In genomic region chr11:377174-377865, GRCh38 we compare ENCODE assay signal across 27 cellular contexts.
"Had no signal": no experiment of that assay in that cellular context is flagged by ENCODE, and none has a peak within 500 bp of the region (broad histone marks: within the 10 kb centered on the region; RNA-seq: fewer than 3 reads in every experiment).

No MANE protein-coding gene starts in this region.

- H3K9ac ChIP-seq: neural progenitor cell, parathyroid adenoma had no signal

- H2AFZ ChIP-seq: neural progenitor cell, parathyroid adenoma had no signal

- H3K9me3 ChIP-seq: esophagus squamous epithelium, gastroesophageal sphincter, left lung, lower lobe of right lung, psoas muscle, sigmoid colon, stomach, thoracic aorta, transverse colon had no signal

- H3K27ac Mint-ChIP-seq: dendritic cell treated with granulocyte-macrophage colony-stimulating factor and Interleukin-4, amounts not matched to agents 40 ng/mL and 50 ng/mL, for 4 days; effector memory CD8-positive, alpha-beta T cell; memory B cell; mesothelial cell of epicardium; neural progenitor cell had no signal

- FAIRE-seq: colon, keratinocyte had no signal

- H3K36me3 Mint-ChIP-seq: immature natural killer cell, memory B cell, natural killer cell had no signal

- H3K9me3 Mint-ChIP-seq: dendritic cell treated with granulocyte-macrophage colony-stimulating factor and Interleukin-4, amounts not matched to agents 40 ng/mL and 50 ng/mL, for 4 days; effector memory CD8-positive, alpha-beta T cell; immature natural killer cell; memory B cell; mesothelial cell of epicardium; natural killer cell had no signal

- H3K27me3 ChIP-seq: neural progenitor cell, transverse colon had no signal

- H3K36me3 ChIP-seq: left lung, lower lobe of right lung, neural progenitor cell, sigmoid colon, stomach, thoracic aorta, transverse colon had no signal

- H3K4me1 ChIP-seq: esophagus squamous epithelium, gastroesophageal sphincter, left lung, lower lobe of right lung, neural progenitor cell, parathyroid adenoma, psoas muscle, sigmoid colon, stomach, transverse colon had no signal

- DNase-seq: effector memory CD8-positive, alpha-beta T cell; esophagus squamous epithelium; foreskin fibroblast; immature natural killer cell; lower lobe of right lung; natural killer cell; occipital lobe; psoas muscle; retina; sigmoid colon; stimulated activated CD4-positive, alpha-beta T cell treated with anti-CD3 and anti-CD28 coated beads, Interleukin-2, amount 100 ng/mL, for 24 hours; stimulated activated CD4-positive, alpha-beta T cell treated with anti-CD3 and anti-CD28 coated beads, Interleukin-4, amount 100 ng/mL, for 4 hours; stimulated activated naive CD4-positive, alpha-beta T cell; stomach; substantia nigra; transverse colon had no signal

- H3K4me2 ChIP-seq: neural progenitor cell had no signal

- H3K4me3 ChIP-seq: esophagus squamous epithelium, gastroesophageal sphincter, left lung, lower lobe of right lung, neural progenitor cell, psoas muscle, sigmoid colon, skin epidermis, stomach, thoracic aorta, transverse colon had no signal

- H3K79me2 ChIP-seq: parathyroid adenoma had no signal

- H3K4me1 Mint-ChIP-seq: mesothelial cell of epicardium had no signal

- ATAC-seq: effector memory CD8-positive, alpha-beta T cell; gastroesophageal sphincter; left lung; lower lobe of right lung; psoas muscle had no signal

- H3K27ac ChIP-seq: esophagus squamous epithelium, gastroesophageal sphincter, left lung, lower lobe of right lung, neural progenitor cell, parathyroid adenoma, psoas muscle, sigmoid colon, skin epidermis, stomach, thoracic aorta, transverse colon had no signal

- H3K4me3 Mint-ChIP-seq: dendritic cell treated with granulocyte-macrophage colony-stimulating factor and Interleukin-4, amounts not matched to agents 40 ng/mL and 50 ng/mL, for 4 days; effector memory CD8-positive, alpha-beta T cell; immature natural killer cell; memory B cell; mesothelial cell of epicardium; natural killer cell; neural progenitor cell had no signal
